Comparison of ENCODE assay signal across 20 cellular contexts in the genomic region with DNA sequence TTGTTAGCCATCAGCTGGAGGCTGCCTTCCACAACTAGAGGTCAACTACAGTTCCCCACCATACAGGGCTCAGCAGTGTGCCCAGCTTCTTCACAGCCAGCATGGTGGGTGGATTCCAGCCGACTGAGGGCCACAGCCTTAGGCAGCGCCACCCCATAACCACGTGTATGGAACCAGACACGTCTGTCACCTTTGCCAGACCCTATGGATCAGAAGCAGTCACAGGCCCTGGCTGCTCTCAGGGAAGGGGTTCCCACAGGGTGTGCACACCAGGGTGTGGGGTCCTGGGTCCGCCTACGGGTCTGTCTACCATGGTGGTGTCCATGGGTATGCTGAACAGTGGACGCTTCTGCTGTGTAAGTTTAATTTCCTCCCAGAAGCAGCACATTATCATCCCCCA.
"Had no signal": no experiment of that assay in that cellular context is flagged by ENCODE, and none has a peak within 500 bp of the region (broad histone marks: within the 10 kb centered on the region; RNA-seq: fewer than 3 reads in every experiment).

No MANE protein-coding gene starts in this region.

- H3K4me1 ChIP-seq: pancreas, thyroid gland had no signal

- H3K4me3 ChIP-seq: lung, pancreas, smooth muscle cell, stomach, thyroid gland had no signal

- H3K4me2 ChIP-seq: smooth muscle cell had no signal

- DNase-seq: cortex of kidney; effector memory CD8-positive, alpha-beta T cell; hypothalamus; immature natural killer cell; mesendoderm; midbrain; naive thymus-derived CD8-positive, alpha-beta T cell; nephron progenitor cell; occipital lobe; pancreas; stimulated activated CD4-positive, alpha-beta T cell treated with anti-CD3 and anti-CD28 coated beads, Interleukin-12 subunit alpha, Interleukin-12 subunit beta, amount 100 ng/mL, for 4 hours; stimulated activated CD4-positive, alpha-beta T cell treated with anti-CD3 and anti-CD28 coated beads, Interleukin-1b, Interleukin-23, amount 100 ng/mL, for 48 hours; stimulated activated CD4-positive, alpha-beta T cell treated with anti-CD3 and anti-CD28 coated beads, Interleukin-4, amount 100 ng/mL, for 1 hour; stimulated activated CD8-positive, alpha-beta memory T cell treated with anti-CD3 and anti-CD28 coated beads, Interleukin-4, amount 100 ng/mL, for 48 hours; stimulated activated naive CD4-positive, alpha-beta T cell treated with Interleukin-2 at 50 U/mL for 16 hours; stomach; thyroid gland; trophoblast cell had no signal

- H3K27ac ChIP-seq: pancreas, stomach, thyroid gland had no signal

- H3K9me3 ChIP-seq: pancreas, thyroid gland had no signal

- H3K36me3 ChIP-seq: pancreas, stomach, thyroid gland had no signal

- H3K27me3 ChIP-seq: pancreas, stomach, thyroid gland had no signal
